In the genomic region with DNA sequence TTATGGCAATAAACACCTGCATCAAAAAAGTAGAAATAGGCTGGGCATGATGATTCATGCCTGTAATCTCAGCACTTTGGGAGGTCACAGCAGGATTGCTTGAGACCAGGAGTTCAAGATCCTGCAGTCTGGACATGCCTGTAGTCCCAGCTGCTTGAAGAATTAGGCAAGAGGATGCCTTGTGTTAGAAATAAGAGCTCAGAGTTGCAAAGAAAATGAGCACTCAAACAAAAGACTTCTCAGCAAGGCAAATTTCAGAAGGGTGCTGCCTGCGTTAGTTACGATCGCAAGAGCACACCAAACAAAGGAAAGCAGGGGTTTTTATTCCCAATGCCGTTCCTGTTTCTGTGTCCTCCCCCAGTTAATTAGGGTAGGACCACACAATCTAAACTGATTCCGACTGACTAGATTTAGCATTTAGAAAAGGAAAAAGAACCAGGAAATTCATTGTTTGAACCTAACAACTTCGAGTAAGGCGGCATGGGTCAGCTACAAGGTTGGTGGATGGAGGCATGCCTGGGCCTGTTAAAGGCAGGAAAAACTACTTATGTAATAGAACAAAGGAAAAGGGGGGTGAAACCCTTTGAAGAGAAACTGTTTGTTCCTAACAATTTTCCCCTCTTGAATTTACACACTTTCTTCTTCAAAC, we compare ENCODE assay signal across 1 cellular context.
TF ChIP-seq lines count a peak whose summit lies in the region.

No MANE protein-coding gene starts in this region.

TF ChIP-seq in H1, 55 proteins besides CTCF, POLR2A, EP300 and RAD21:
- TF ChIP-seq, protein P1, sequence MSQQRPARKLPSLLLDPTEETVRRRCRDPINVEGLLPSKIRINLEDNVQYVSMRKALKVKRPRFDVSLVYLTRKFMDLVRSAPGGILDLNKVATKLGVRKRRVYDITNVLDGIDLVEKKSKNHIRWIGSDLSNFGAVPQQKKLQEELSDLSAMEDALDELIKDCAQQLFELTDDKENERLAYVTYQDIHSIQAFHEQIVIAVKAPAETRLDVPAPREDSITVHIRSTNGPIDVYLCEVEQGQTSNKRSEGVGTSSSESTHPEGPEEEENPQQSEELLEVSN (IDR thresholded peaks at IDR 0.05) = peak; percentile 47; the same call in 1 of the 2 replicates
- TF ChIP-seq TAF1 (IDR thresholded peaks at IDR 0.05; ENCODE audit: low read depth, low read length) (no peak), ASH2L (IDR thresholded peaks at IDR 0.05; ENCODE audit: low read length) (peak; percentile 67), CEBPB (IDR thresholded peaks at IDR 0.05; ENCODE audit: low read depth, low read length) (peak; percentile 70), TCF12 (IDR thresholded peaks at IDR 0.05; ENCODE audit: low read depth, low read length) (no peak), JUND (IDR thresholded peaks at IDR 0.05; ENCODE audit: low read length) (peak; percentile 10; the same call in 1 of the 2 replicates), KDM1A (IDR thresholded peaks at IDR 0.05; ENCODE audit: borderline replicate concordance, low read length) (0 out of 2 replicates have a peak, but pooled peaks have one; percentile 18)
- TF ChIP-seq, protein P2, sequence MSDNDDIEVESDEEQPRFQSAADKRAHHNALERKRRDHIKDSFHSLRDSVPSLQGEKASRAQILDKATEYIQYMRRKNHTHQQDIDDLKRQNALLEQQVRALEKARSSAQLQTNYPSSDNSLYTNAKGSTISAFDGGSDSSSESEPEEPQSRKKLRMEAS (IDR thresholded peaks at IDR 0.05) = peak; percentile 56; the same call in 1 of the 2 replicates
TF ChIP-seq in H1: peak in this region for 6.
